18 cellular contexts compared by ENCODE assay signal in genomic region chr3:161389445-161390036, GRCh38.
"Had no signal": no experiment of that assay in that cellular context is flagged by ENCODE, and none has a peak within 500 bp of the region (broad histone marks: within the 10 kb centered on the region; RNA-seq: fewer than 3 reads in every experiment).

No MANE protein-coding gene starts in this region.

- H3K36me3 ChIP-seq: prostate gland, tibial artery had no signal

- H3K4me1 ChIP-seq: prostate gland, tibial artery had no signal

- H3K27me3 ChIP-seq: tibial artery had no signal

- H3K4me3 ChIP-seq: prostate gland, skin epidermis, tibial artery had no signal

- ATAC-seq: right cardiac atrium had no signal

- H3K9me3 ChIP-seq: prostate gland, tibial artery had no signal

- DNase-seq: activated CD4-positive, alpha-beta T cell treated with anti-CD3 and anti-CD28 coated beads, Interleukin-2, amount 50 U/mL, for 4 hours; activated naive CD4-positive, alpha-beta T cell treated with Interleukin-2 at 50 U/mL for 16 hours; activated T-cell treated with anti-CD3 and anti-CD28 coated beads for 4 hours; anterior cingulate cortex; cerebellar nuclear complex; effector memory CD4-positive, alpha-beta T cell; foreskin melanocyte; head of caudate nucleus; kidney glomerular epithelial cell; nephron progenitor cell; occipital lobe; right cardiac atrium; stimulated activated CD4-positive, alpha-beta T cell treated with anti-CD3 and anti-CD28 coated beads, Interleukin-15, amount 100 ng/mL, for 24 hours; stimulated activated CD4-positive, alpha-beta T cell treated with anti-CD3 and anti-CD28 coated beads, Interleukin-4, amount 100 ng/mL, for 1 hour; stimulated activated naive B cell treated with anti-CD40 and anti-IgM and Interleukin-4, amounts not matched to agents 10 μg/mL and 1 μg/mL and 100 μg/mL, for 72 hours; tibial artery had no signal

- H3K27ac ChIP-seq: tibial artery had no signal
